In the genomic region with DNA sequence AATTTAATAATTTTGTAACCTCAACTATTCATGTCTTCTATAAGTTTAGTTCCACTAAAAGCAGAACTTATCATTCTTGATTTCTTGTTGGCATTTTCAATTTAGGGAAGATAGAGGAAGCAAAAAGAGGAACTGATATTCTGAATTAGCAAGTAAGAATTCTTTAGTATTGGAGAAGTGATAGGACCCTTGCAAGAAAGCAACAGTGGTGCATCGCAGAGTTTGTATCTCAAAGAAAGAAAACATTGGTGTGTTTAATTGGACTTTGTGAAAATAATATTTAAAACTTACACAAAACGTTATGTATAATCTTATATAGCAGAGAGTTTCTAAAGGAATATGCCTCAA, we compare ENCODE assay signal across 10 cellular contexts.
DNase-seq lines count a peak whose midpoint lies in the region; ATAC-seq lines count a peak whose summit lies in the region.
"Had no signal": no experiment of that assay in that cellular context is flagged by ENCODE, and none has a peak within 500 bp of the region (broad histone marks: within the 10 kb centered on the region; RNA-seq: fewer than 3 reads in every experiment).

No MANE protein-coding gene starts in this region.

- DNase-seq in germinal center (ENCODE audit: low spot score) = peak; percentile 46
- DNase-seq in NCI-H2081 treated with DMSO at 0.1 percent for 48 hours (lab: John Stamatoyannopoulos, UW) = no peak
- DNase-seq in NCI-H2196 treated with DMSO at 0.1 percent for 48 hours (lab: John Stamatoyannopoulos, UW; ENCODE audit: unreplicated experiment) = no peak
- DNase-seq in DMS79 treated with DMSO at 0.1 percent for 48 hours (lab: John Stamatoyannopoulos, UW) = no peak
- DNase-seq in midbrain (lab: John Stamatoyannopoulos, UW) = no peak
- DNase-seq: left cardiac atrium, T-helper 17 cell had no signal

- peak; percentile 58 for ATAC-seq in GM18517 (IDR thresholded peaks at IDR 0.05; ENCODE audit: unreplicated experiment)
- ATAC-seq in HG02588 (IDR thresholded peaks at IDR 0.05; ENCODE audit: unreplicated experiment) = peak; percentile 55
- peak; percentile 66 for ATAC-seq in HG03571 (IDR thresholded peaks at IDR 0.05; ENCODE audit: unreplicated experiment)
- ATAC-seq: left cardiac atrium, T-helper 17 cell had no signal
